ENCODE assay signal across 8 cellular contexts in genomic region chr6:37353761-37354525, GRCh38. TPM values are rescaled to one million over a fixed set of nuclear protein-coding genes. Genes with fewer than 3 reads are reported as not detected.
DNase-seq lines count a peak whose midpoint lies in the region; ATAC-seq and TF ChIP-seq lines count a peak whose summit lies in the region.

RNF8 (plus strand) TSS chr6:37353983; CDS start chr6:37354165, 182 bp downstream.

- H3K36me3 Mint-ChIP-seq in neural progenitor cell: no peaks in the 10 kb centered on the region

- H3K79me2 ChIP-seq in neural progenitor cell (ENCODE audit: low read depth): peaks cover 47% of the 10 kb centered on the region

- peak within 1 kb of the TSS; percentile 89 for H2AFZ ChIP-seq in neural progenitor cell (replicated peaks)

- TF ChIP-seq CTCF in foreskin keratinocyte (conservative IDR thresholded peaks at IDR 0.05) (no peak), neural progenitor cell (IDR thresholded peaks at IDR 0.05) (no peak)

- H3K27ac ChIP-seq in SJCRH30 (peak within 1 kb of the TSS; percentile 33; the same call in 1 of the 2 replicates), foreskin keratinocyte (peak within 1 kb of the TSS; percentile 48), neural progenitor cell (peak within 1 kb of the TSS; percentile 67), stomach smooth muscle (ENCODE audit: low read length) (peak within 1 kb of the TSS; percentile 41)

- H3K4me3 ChIP-seq in H7 (ENCODE audit: insufficient read depth, low read depth, low read length): peak within 1 kb of the TSS; percentile 86
- peak within 1 kb of the TSS; percentile 82 for H3K4me3 ChIP-seq in MG63
- H3K4me3 ChIP-seq in SJCRH30: peak within 1 kb of the TSS; percentile 76
- H3K4me3 ChIP-seq in neural progenitor cell: peak within 1 kb of the TSS; percentile 87
- H3K4me3 ChIP-seq in stomach smooth muscle (ENCODE audit: low read length in 2 of 2): peak within 1 kb of the TSS; percentile 75 to 93

- H3K36me3 ChIP-seq in ES-I3 (ENCODE audit: insufficient read depth, low read length) (no peaks in the 10 kb centered on the region), H7 (replicated peaks; ENCODE audit: control insufficient read depth, insufficient read depth, low read length) (no peaks in the 10 kb centered on the region), MG63 (no peaks in the 10 kb centered on the region), SJCRH30 (no peaks in the 10 kb centered on the region), neural progenitor cell (no peaks in the 10 kb centered on the region), stomach smooth muscle (ENCODE audit: control insufficient read depth in 2 of 2, insufficient read depth in 2 of 2, low read length in 2 of 2) (no peaks in the 10 kb centered on the region)

- no peaks in the 10 kb centered on the region for H3K27me3 ChIP-seq in H7 (ENCODE audit: control insufficient read depth, insufficient read depth, low read length)
- H3K27me3 ChIP-seq in MG63: no peaks in the 10 kb centered on the region
- no peaks in the 10 kb centered on the region for H3K27me3 ChIP-seq in SJCRH30
- H3K27me3 ChIP-seq in foreskin keratinocyte: no peaks in the 10 kb centered on the region
- peaks cover 7% of the 10 kb centered on the region for H3K27me3 ChIP-seq in neural progenitor cell
- no peaks in the 10 kb centered on the region for H3K27me3 ChIP-seq in stomach smooth muscle (ENCODE audit: control insufficient read depth in 1 of 2, insufficient read depth in 2 of 2, low read length in 2 of 2)

- H3K4me2 ChIP-seq in neural progenitor cell: peak within 1 kb of the TSS; percentile 96

- peaks cover 21% of the 10 kb centered on the region for H3K4me1 Mint-ChIP-seq in neural progenitor cell

- H3K9me3 ChIP-seq in ES-I3 (ENCODE audit: control insufficient read depth, insufficient read depth, low read length): no peaks in the 10 kb centered on the region
- H3K9me3 ChIP-seq in MG63: no peaks in the 10 kb centered on the region
- H3K9me3 ChIP-seq in SJCRH30 (replicated peaks): no peaks in the 10 kb centered on the region
- no peaks in the 10 kb centered on the region for H3K9me3 ChIP-seq in neural progenitor cell (ENCODE audit: low read depth)
- no peaks in the 10 kb centered on the region for H3K9me3 ChIP-seq in stomach smooth muscle (ENCODE audit: control insufficient read depth in 2 of 2, low read length in 2 of 2)

- ATAC-seq in foreskin keratinocyte: peak; percentile 88

- DNase-seq in H7 (peak; percentile 98), MG63 (peak; percentile 92), SJCRH30 (peak; percentile 92 to 95), foreskin keratinocyte (peak; percentile 45 to 70), neural progenitor cell (ENCODE audit: low spot score) (peak; percentile 95)
- peak; percentile 81 for DNase-seq in activated gamma-delta T cell treated with anti-CD3 and anti-CD28 coated beads, Interleukin-2, amount 50 U/mL, for 16 hours (ENCODE audit: low read depth)

- H3K4me1 ChIP-seq in ES-I3 (ENCODE audit: insufficient read depth, low read length) (peaks cover 11% of the 10 kb centered on the region; the same call in 1 of the 2 replicates), SJCRH30 (peaks cover 3% of the 10 kb centered on the region; the same call in 1 of the 2 replicates), foreskin keratinocyte (no peaks in the 10 kb centered on the region), neural progenitor cell (peaks cover 22% of the 10 kb centered on the region), stomach smooth muscle (ENCODE audit: control insufficient read depth, insufficient read depth, low read length) (peaks cover 4% of the 10 kb centered on the region)

- peak within 1 kb of the TSS; percentile 81 for H3K27ac Mint-ChIP-seq in neural progenitor cell

- H4K20me1 ChIP-seq in neural progenitor cell (ENCODE audit: low read depth): peaks cover 37% of the 10 kb centered on the region

- H3K4me3 Mint-ChIP-seq in neural progenitor cell: peak within 1 kb of the TSS; percentile 90

- no peaks in the 10 kb centered on the region for H3K9me3 Mint-ChIP-seq in neural progenitor cell

- H3K27me3 Mint-ChIP-seq in neural progenitor cell (ENCODE audit: insufficient read depth, low read depth): no peaks in the 10 kb centered on the region

- H3K9ac ChIP-seq in ES-I3 (ENCODE audit: low read depth, low read length): peak within 1 kb of the TSS; percentile 99
- peak within 1 kb of the TSS; percentile 61 for H3K9ac ChIP-seq in neural progenitor cell
- peak within 1 kb of the TSS; percentile 69 to 80 for H3K9ac ChIP-seq in stomach smooth muscle (ENCODE audit: low read length in 2 of 2)

- H3F3A ChIP-seq in neural progenitor cell (ENCODE audit: low read depth): peaks cover 5% of the 10 kb centered on the region

RNA-seq across cellular contexts. Expression of gene RNF8, which starts in this region (rescaled TPM):
- total RNA-seq in H7 (2014; rRNA removed; shearing (Covaris generic)): 32.2 and 39.6 TPM in 2 replicates
- 29.7 and 32.6 TPM in 2 replicates for total RNA-seq in MG63 (2014; rRNA removed; shearing (Covaris generic); ENCODE audit: low replicate concordance)
- 35.8 and 36.1 TPM in 2 replicates for total RNA-seq in SJCRH30 (2014; rRNA removed; shearing (Covaris generic))
- total RNA-seq in foreskin keratinocyte (32.3 and 34.0 TPM in 2 replicates), neural progenitor cell (ENCODE audit: low replicate concordance) (41.3 and 68.5 TPM in 2 replicates)
- 22.3 and 25.2 TPM in 2 replicates for polyA plus RNA-seq in foreskin keratinocyte

Comparison
In these comparisons a context has a peak if more than half of its experiments do, and no peak if none do; other contexts are left out.
1. Peak in every context shown above with its lines: DNase-seq, ATAC-seq, H3K4me3 ChIP-seq and H3K27ac ChIP-seq.